22 cellular contexts compared by ENCODE assay signal in the genomic region with DNA sequence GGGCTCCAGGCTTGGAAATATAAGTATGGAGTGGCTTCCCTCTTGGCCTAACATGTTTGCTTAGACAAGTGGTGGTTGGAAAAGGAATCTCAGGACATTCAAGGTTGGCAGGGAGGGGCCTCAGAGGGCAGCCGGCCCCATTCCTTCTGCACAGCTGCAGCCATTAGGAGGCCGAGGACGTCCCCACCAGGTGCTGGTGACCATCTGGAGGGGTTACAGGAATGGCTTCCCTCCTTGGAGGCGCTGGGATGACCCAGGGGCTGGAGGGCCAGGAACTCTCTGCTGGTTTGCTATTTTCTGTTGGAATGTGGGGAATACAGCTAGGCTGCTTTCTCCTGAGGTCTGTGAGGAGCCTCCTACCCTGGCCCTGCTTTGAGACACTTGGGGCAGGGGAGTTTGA. TPM values are rescaled to one million over a fixed set of nuclear protein-coding genes. Genes with fewer than 3 reads are reported as not detected.
A peak's percentile ranks its signal among the peaks of the same experiment; 100 is the strongest.
DNase-seq lines count a peak whose midpoint lies in the region; ATAC-seq, FAIRE-seq and TF ChIP-seq lines count a peak whose summit lies in the region.
"Had no signal": no experiment of that assay in that cellular context is flagged by ENCODE, and none has a peak within 500 bp of the region (broad histone marks: within the 10 kb centered on the region; RNA-seq: fewer than 3 reads in every experiment).

No MANE protein-coding gene starts in this region.

- H3K9me3 Mint-ChIP-seq in nephron (peaks cover 14% of the 10 kb centered on the region), osteocyte (ENCODE audit: unreplicated experiment) (no peaks in the 10 kb centered on the region)

- H3K27ac ChIP-seq in kidney (ENCODE audit: low read depth in 2 of 2, low read length in 2 of 2) = no peak overlapping the region

- no peak overlapping the region for H3K9ac ChIP-seq in kidney (ENCODE audit: low read length in 2 of 2)

- H3K9me3 ChIP-seq in kidney (ENCODE audit: control insufficient read depth in 1 of 2, low read length in 2 of 2) = peaks cover 0 to 7% of the 10 kb centered on the region in 2 donors

- FAIRE-seq in kidney (lab: Jason Lieb, UNC) = no peak
- FAIRE-seq: A204.1, G401.6, GM12891, GM19239, H54 had no signal

- H3K27me3 Mint-ChIP-seq in nephron (ENCODE audit: low read depth) = peaks cover 7% of the 10 kb centered on the region
- H3K27me3 Mint-ChIP-seq in osteocyte (ENCODE audit: unreplicated experiment) = no peaks in the 10 kb centered on the region

- peak overlapping the region; percentile 95 to 96 (median 95) for H3K27ac Mint-ChIP-seq in nephron
- peak overlapping the region; percentile 88 for H3K27ac Mint-ChIP-seq in osteocyte (ENCODE audit: unreplicated experiment)
- H3K27ac Mint-ChIP-seq: CD4-positive, CD25-positive, alpha-beta regulatory T cell; CD8-positive, alpha-beta memory T cell had no signal

- H3K36me3 Mint-ChIP-seq in nephron (ENCODE audit: low read depth) (peaks cover 5% of the 10 kb centered on the region), osteocyte (ENCODE audit: unreplicated experiment) (peaks cover under 1% of the 10 kb centered on the region)
- H3K36me3 Mint-ChIP-seq: CD4-positive, CD25-positive, alpha-beta regulatory T cell; CD8-positive, alpha-beta memory T cell had no signal

- TF ChIP-seq CTCF in kidney (IDR thresholded peaks at IDR 0.05; ENCODE audit: borderline replicate concordance, extremely low read depth, insufficient read depth) = no peak
- no peak for TF ChIP-seq CTCF in nephron (IDR thresholded peaks at IDR 0.05; ENCODE audit: unreplicated experiment in 3 of 3)
- TF ChIP-seq CTCF in osteocyte (IDR thresholded peaks at IDR 0.05) = no peak

- H3K4me1 Mint-ChIP-seq in nephron = peaks cover 74% of the 10 kb centered on the region
- peaks cover 48% of the 10 kb centered on the region for H3K4me1 Mint-ChIP-seq in osteocyte (ENCODE audit: unreplicated experiment)
- H3K4me1 Mint-ChIP-seq: CD4-positive, CD25-positive, alpha-beta regulatory T cell; CD8-positive, alpha-beta memory T cell had no signal

- H3K4me1 ChIP-seq in kidney (ENCODE audit: control insufficient read depth in 1 of 2, insufficient read depth in 1 of 2, low read depth in 1 of 2, low read length in 2 of 2) = peaks cover 0 to 3% of the 10 kb centered on the region in 2 donors

- no peaks in the 10 kb centered on the region for H3K36me3 ChIP-seq in kidney (ENCODE audit: control insufficient read depth in 1 of 2, insufficient read depth in 2 of 2, low read length in 2 of 2)
- H3K36me3 ChIP-seq: BE2C had no signal

- no peak overlapping the region for H3K4me3 ChIP-seq in kidney (ENCODE audit: low read length in 2 of 2)
- H3K4me3 ChIP-seq: GM23248 had no signal

- ATAC-seq in HG02885 (IDR thresholded peaks at IDR 0.05; ENCODE audit: poor library complexity, unreplicated experiment) = no peak
- ATAC-seq in GM19324 (IDR thresholded peaks at IDR 0.05; ENCODE audit: low FRiP score, unreplicated experiment) = no peak

- intact Hi-C loops in kidney (cut with DNase I) = no loop called here

- H3K4me3 Mint-ChIP-seq in nephron (no peak overlapping the region), osteocyte (ENCODE audit: unreplicated experiment) (no peak overlapping the region)
- H3K4me3 Mint-ChIP-seq: CD4-positive, CD25-positive, alpha-beta regulatory T cell; CD8-positive, alpha-beta memory T cell; HFFc6 had no signal

- peak; percentile 41 for DNase-seq in kidney
- DNase-seq in osteocyte (ENCODE audit: extremely low spot score, unreplicated experiment) = no peak
- DNase-seq in NCI-H510A treated with DMSO at 0.1 percent for 48 hours (lab: John Stamatoyannopoulos, UW) = no peak
- no peak for DNase-seq in activated CD4-positive, alpha-beta T cell treated with anti-CD3 and anti-CD28 coated beads for 1 hour
- DNase-seq: ACHN; BE2C; C1 segment of cervical spinal cord; CD4-positive, CD25-positive, alpha-beta regulatory T cell; CD8-positive, alpha-beta memory T cell; COR-L47; DMS 273 treated with DMSO at 0.1 percent for 48 hours; GM23248; HCEC 1CT; HFFc6 had no signal

RNA-seq across cellular contexts. Expression of gene STC2, which starts 18.5 kb away (rescaled TPM):
- 2.7 TPM for total RNA-seq in kidney
- 2.1 TPM for polyA plus RNA-seq in kidney (ENCODE audit: insufficient read depth, low read depth, low replicate concordance)
- total RNA-seq in osteocyte = 334 and 341 TPM in 2 replicates
- total RNA-seq: CD4-positive, CD25-positive, alpha-beta regulatory T cell had no signal
- polyA plus RNA-seq: CD4-positive, CD25-positive, alpha-beta regulatory T cell; CD8-positive, alpha-beta memory T cell had no signal

Comparison
In these comparisons a context has a peak if more than half of its experiments do, and no peak if none do; other contexts are left out.
1. RNA of gene STC2, which starts 18.5 kb away (total RNA-seq): 334 to 341 TPM in osteocyte; 2.7 TPM in kidney (single experiment); every median in the first group is over 10 times any median in the second.